Comparison of ENCODE assay signal across 25 cellular contexts in genomic region chr3:22979581-22979980, GRCh38.
"Had no signal": no experiment of that assay in that cellular context is flagged by ENCODE, and none has a peak within 500 bp of the region (broad histone marks: within the 10 kb centered on the region; RNA-seq: fewer than 3 reads in every experiment).

No MANE protein-coding gene starts in this region.

- ATAC-seq: gastroesophageal sphincter; left lobe of liver; mucosa of descending colon; naive thymus-derived CD4-positive, alpha-beta T cell; sciatic nerve; stimulated activated effector memory CD8-positive, alpha-beta T cell treated with anti-CD3 and anti-CD28 coated beads, Interleukin-12 subunit alpha, Interleukin-12 subunit beta, amount 100 ng/mL, for 72 hours had no signal

- FAIRE-seq: endothelial cell of umbilical vein, kidney had no signal

- DNase-seq: dermis blood vessel endothelial cell; effector memory CD4-positive, alpha-beta T cell; erythroblast; heart left ventricle; kidney; mucosa of descending colon; naive thymus-derived CD4-positive, alpha-beta T cell; nucleus accumbens; stimulated activated CD4-positive, alpha-beta T cell treated with anti-CD3 and anti-CD28 coated beads, Interleukin-2, amount 100 ng/mL, for 24 hours; stimulated activated CD4-positive, alpha-beta T cell treated with anti-CD3 and anti-CD28 coated beads, Interleukin-4, amount 100 ng/mL, for 24 hours; stimulated activated naive CD4-positive, alpha-beta T cell treated with Interleukin-2 at 50 U/mL for 16 hours; stomach; thyroid gland had no signal

- H3K27me3 ChIP-seq: gastroesophageal sphincter, heart left ventricle, hepatocyte, neural progenitor cell, right atrium auricular region, stomach, thyroid gland had no signal

- H3K4me1 ChIP-seq: gastroesophageal sphincter, prostate gland, stomach had no signal

- H3K9me3 ChIP-seq: gastroesophageal sphincter, mucosa of descending colon, prostate gland, right atrium auricular region, stomach, thyroid gland had no signal

- H3K27ac ChIP-seq: coronary artery, gastroesophageal sphincter, heart left ventricle, hepatocyte, neural progenitor cell, prostate gland, right atrium auricular region, stomach, thyroid gland had no signal

- H3K4me3 ChIP-seq: coronary artery, gastroesophageal sphincter, heart left ventricle, hepatocyte, lung, mucosa of descending colon, neural progenitor cell, prostate gland, right atrium auricular region, smooth muscle cell, stomach, thyroid gland had no signal

- H3K36me3 ChIP-seq: gastroesophageal sphincter, heart left ventricle, neural progenitor cell, prostate gland, right atrium auricular region, stomach, thyroid gland had no signal
